In the genomic region with DNA sequence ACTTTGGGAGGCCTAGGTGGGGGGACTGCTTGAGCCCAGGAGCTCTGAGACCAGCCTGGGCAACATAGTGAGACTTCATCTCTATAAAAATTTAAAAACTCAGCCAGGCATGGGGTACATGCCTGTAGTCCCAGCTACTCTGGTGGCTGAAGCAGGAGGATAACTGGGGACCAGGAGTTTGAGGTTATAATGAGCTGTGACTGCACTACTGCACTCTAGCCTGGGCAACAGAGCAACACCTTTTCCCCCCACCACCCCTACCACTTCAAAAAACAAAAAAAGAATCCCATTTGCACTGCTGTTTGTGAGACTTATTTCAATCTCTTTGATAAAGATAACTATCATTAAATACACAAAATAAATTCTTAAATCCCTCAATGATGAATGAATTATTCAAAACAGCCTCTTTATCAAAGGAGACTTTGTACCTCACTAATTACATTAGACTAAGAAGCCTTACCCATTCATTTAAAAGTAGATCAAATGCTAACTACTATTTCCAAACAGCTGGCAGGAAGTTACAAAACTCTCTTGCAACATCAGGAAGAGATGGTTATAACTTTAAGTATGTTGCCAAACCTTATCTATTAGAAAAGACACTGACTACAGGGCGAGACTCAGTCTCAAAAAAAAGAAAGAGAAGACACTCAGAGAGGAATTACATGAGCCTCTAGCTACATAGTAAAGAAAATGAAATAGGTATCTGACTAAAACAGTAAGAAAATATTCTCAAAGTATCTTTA, we compare ENCODE assay signal across 2 cellular contexts.
TF ChIP-seq lines count a peak whose summit lies in the region.

No MANE protein-coding gene starts in this region.

TF ChIP-seq in SK-N-SH treated with all-trans-retinoic acid at 6 μM for 48 hours, 23 proteins besides CTCF, POLR2A, EP300 and RAD21 (continued from another document):
- TF ChIP-seq TSHZ2 (CRISPR knock-in tag; IDR thresholded peaks at IDR 0.05) (no peak), ISL1 (CRISPR knock-in tag; IDR thresholded peaks at IDR 0.05) (no peak), ZC3H10 (CRISPR knock-in tag; IDR thresholded peaks at IDR 0.05) (no peak), BACH2 (CRISPR knock-in tag; IDR thresholded peaks at IDR 0.05; ENCODE audit: borderline replicate concordance) (no peak), ZFP30 (CRISPR knock-in tag; IDR thresholded peaks at IDR 0.05) (no peak), TOX (CRISPR knock-in tag; IDR thresholded peaks at IDR 0.05; ENCODE audit: borderline replicate concordance) (no peak), POU6F1 (CRISPR knock-in tag; IDR thresholded peaks at IDR 0.05; ENCODE audit: borderline replicate concordance, low read depth) (no peak), OSR1 (CRISPR knock-in tag; IDR thresholded peaks at IDR 0.05) (no peak), ZFP3 (CRISPR knock-in tag; IDR thresholded peaks at IDR 0.05) (no peak), CSRNP3 (CRISPR knock-in tag; IDR thresholded peaks at IDR 0.05) (no peak), ESRRG (CRISPR knock-in tag; IDR thresholded peaks at IDR 0.05) (no peak), RARB (CRISPR knock-in tag; IDR thresholded peaks at IDR 0.05) (no peak), ZNF70 (CRISPR knock-in tag; IDR thresholded peaks at IDR 0.05) (no peak)
- TF ChIP-seq, protein P1, sequence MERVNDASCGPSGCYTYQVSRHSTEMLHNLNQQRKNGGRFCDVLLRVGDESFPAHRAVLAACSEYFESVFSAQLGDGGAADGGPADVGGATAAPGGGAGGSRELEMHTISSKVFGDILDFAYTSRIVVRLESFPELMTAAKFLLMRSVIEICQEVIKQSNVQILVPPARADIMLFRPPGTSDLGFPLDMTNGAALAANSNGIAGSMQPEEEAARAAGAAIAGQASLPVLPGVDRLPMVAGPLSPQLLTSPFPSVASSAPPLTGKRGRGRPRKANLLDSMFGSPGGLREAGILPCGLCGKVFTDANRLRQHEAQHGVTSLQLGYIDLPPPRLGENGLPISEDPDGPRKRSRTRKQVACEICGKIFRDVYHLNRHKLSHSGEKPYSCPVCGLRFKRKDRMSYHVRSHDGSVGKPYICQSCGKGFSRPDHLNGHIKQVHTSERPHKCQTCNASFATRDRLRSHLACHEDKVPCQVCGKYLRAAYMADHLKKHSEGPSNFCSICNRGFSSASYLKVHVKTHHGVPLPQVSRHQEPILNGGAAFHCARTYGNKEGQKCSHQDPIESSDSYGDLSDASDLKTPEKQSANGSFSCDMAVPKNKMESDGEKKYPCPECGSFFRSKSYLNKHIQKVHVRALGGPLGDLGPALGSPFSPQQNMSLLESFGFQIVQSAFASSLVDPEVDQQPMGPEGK (CRISPR knock-in tag; IDR thresholded peaks at IDR 0.05; ENCODE audit: borderline replicate concordance), result no peak

TF ChIP-seq in SK-N-SH, 30 proteins besides CTCF, POLR2A, EP300 and RAD21 (continued from another document):
- TF ChIP-seq ELF1 (IDR thresholded peaks at IDR 0.05) (no peak), SMC3 (IDR thresholded peaks at IDR 0.05; ENCODE audit: low read depth, low read length) (no peak), IRF3 (IDR thresholded peaks at IDR 0.05; ENCODE audit: low read depth, low read length) (no peak), RCOR1 (IDR thresholded peaks at IDR 0.05; ENCODE audit: low read length) (no peak), GATA2 (CRISPR knock-in tag; IDR thresholded peaks at IDR 0.05) (no peak), RFX5 (IDR thresholded peaks at IDR 0.05; ENCODE audit: low read length) (no peak), MXI1 (IDR thresholded peaks at IDR 0.05; ENCODE audit: low read depth, low read length) (no peak), TCF12 (IDR thresholded peaks at IDR 0.05) (no peak)
- TF ChIP-seq, protein P2, sequence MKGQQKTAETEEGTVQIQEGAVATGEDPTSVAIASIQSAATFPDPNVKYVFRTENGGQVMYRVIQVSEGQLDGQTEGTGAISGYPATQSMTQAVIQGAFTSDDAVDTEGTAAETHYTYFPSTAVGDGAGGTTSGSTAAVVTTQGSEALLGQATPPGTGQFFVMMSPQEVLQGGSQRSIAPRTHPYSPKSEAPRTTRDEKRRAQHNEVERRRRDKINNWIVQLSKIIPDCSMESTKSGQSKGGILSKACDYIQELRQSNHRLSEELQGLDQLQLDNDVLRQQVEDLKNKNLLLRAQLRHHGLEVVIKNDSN (IDR thresholded peaks at IDR 0.05; ENCODE audit: borderline replicate concordance, low read depth), result no peak
TF ChIP-seq in SK-N-SH: peak in this region for 0.
